In the genomic region with DNA sequence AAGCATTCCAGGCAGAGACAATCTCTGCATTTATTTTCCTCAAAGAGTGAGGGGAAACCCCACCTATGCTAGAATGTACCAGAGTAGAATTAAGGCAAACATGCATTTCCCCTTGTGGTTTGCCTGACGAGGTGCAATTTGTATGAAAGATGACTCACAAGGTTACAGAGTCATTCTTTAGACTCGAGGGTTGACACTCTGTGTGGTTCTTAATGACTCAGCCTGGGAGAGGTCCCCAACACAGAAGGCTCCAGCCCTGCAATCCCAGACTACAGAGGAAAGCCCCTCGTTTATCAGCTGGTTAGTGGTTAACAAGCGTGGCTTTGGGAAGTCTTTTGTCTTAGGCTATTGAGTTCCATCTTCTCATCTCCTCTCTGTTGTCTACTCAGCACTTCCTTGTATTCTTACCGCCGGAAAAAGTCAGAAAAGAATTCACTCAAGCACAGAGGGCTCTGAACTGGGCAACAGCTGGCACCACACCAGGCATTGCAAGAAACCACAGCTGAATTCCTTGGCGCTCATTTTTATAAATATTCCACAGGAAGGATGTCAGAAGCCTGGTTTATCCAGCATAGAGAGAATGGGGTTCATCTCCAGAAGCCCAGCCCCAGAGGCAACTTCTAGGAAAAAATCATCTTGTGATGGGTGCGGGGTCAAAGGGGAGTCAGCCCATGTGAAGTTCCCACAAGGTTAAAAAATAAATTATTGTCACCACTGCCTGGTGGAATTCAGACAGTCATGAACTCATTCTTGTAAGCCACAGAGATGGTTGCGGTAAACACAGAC, we compare ENCODE assay signal across 7 cellular contexts. TPM values are rescaled to one million over a fixed set of nuclear protein-coding genes. Genes with fewer than 3 reads are reported as not detected.
DNase-seq lines count a peak whose midpoint lies in the region; ATAC-seq lines count a peak whose summit lies in the region.

No MANE protein-coding gene starts in this region.

- H3K4me3 Mint-ChIP-seq in activated T-helper 2 cell treated with anti-CD3 and anti-CD28 coated beads, Interferon-gamma antibody, Interleukin-2, Interleukin-4, amounts not matched to agents 10 μg/mL and 5 μg/mL and 100 μg/mL, durations not matched to agents 14 hours and 24 hours and 36 hours (ENCODE audit: low read depth): no peak overlapping the region

- H3K9ac ChIP-seq in NT2/D1 (ENCODE audit: insufficient read length, low read depth) (no peak overlapping the region), skeletal muscle satellite cell (ENCODE audit: low read depth, low read length) (peak overlapping the region; percentile 69)

- H3K4me2 ChIP-seq in skeletal muscle satellite cell (ENCODE audit: low read length): peak overlapping the region; percentile 73

- H3K4me1 ChIP-seq in NT2/D1 (ENCODE audit: insufficient read depth, insufficient read length) (no peaks in the 10 kb centered on the region), skeletal muscle satellite cell (ENCODE audit: control insufficient read depth, insufficient read depth, low read length) (peaks cover 32% of the 10 kb centered on the region)

- H3K9me3 ChIP-seq in NT2/D1 (ENCODE audit: insufficient read depth, low read length): peaks cover 33% of the 10 kb centered on the region
- no peaks in the 10 kb centered on the region for H3K9me3 ChIP-seq in skeletal muscle satellite cell (replicated peaks; ENCODE audit: low read length)

- H3K36me3 Mint-ChIP-seq in activated T-helper 2 cell treated with anti-CD3 and anti-CD28 coated beads, Interferon-gamma antibody, Interleukin-2, Interleukin-4, amounts not matched to agents 10 μg/mL and 5 μg/mL and 100 μg/mL, durations not matched to agents 14 hours and 24 hours and 36 hours (ENCODE audit: low read depth): peaks cover 30% of the 10 kb centered on the region

- H3K27me3 ChIP-seq in NT2/D1 (ENCODE audit: insufficient read depth, insufficient read length) (no peaks in the 10 kb centered on the region), skeletal muscle satellite cell (ENCODE audit: control insufficient read depth, insufficient read depth, low read length) (peaks cover 5% of the 10 kb centered on the region)

- H3K36me3 ChIP-seq in NT2/D1 (ENCODE audit: insufficient read depth, insufficient read length, low read length) (peaks cover 35% of the 10 kb centered on the region), skeletal muscle satellite cell (ENCODE audit: insufficient read depth, low read length) (peaks cover 14% of the 10 kb centered on the region)

- H3K4me1 Mint-ChIP-seq in activated T-helper 2 cell treated with anti-CD3 and anti-CD28 coated beads, Interferon-gamma antibody, Interleukin-2, Interleukin-4, amounts not matched to agents 10 μg/mL and 5 μg/mL and 100 μg/mL, durations not matched to agents 14 hours and 24 hours and 36 hours (ENCODE audit: low read depth): peaks cover 19% of the 10 kb centered on the region

- peaks cover 37% of the 10 kb centered on the region for H3K9me3 Mint-ChIP-seq in activated T-helper 2 cell treated with anti-CD3 and anti-CD28 coated beads, Interferon-gamma antibody, Interleukin-2, Interleukin-4, amounts not matched to agents 10 μg/mL and 5 μg/mL and 100 μg/mL, durations not matched to agents 14 hours and 24 hours and 36 hours

- DNase-seq in NT2/D1 (ENCODE audit: low read depth, low spot score) (peak; percentile 38), Right ventricle myocardium superior (no peak), posterior vena cava (ENCODE audit: low spot score) (no peak)
- DNase-seq in activated T-helper 2 cell treated with anti-CD3 and anti-CD28 coated beads, Interferon-gamma antibody, Interleukin-2, Interleukin-4, amounts not matched to agents 10 μg/mL and 5 μg/mL and 100 μg/mL, durations not matched to agents 14 hours and 24 hours and 36 hours (ENCODE audit: low spot score): peak; percentile 64

- H3K27me3 Mint-ChIP-seq in activated T-helper 2 cell treated with anti-CD3 and anti-CD28 coated beads, Interferon-gamma antibody, Interleukin-2, Interleukin-4, amounts not matched to agents 10 μg/mL and 5 μg/mL and 100 μg/mL, durations not matched to agents 14 hours and 24 hours and 36 hours (ENCODE audit: low read depth): peaks cover 14% of the 10 kb centered on the region

- ATAC-seq in GM18858 (IDR thresholded peaks at IDR 0.05; ENCODE audit: unreplicated experiment): peak; percentile 99
- ATAC-seq in HG02885 (IDR thresholded peaks at IDR 0.05; ENCODE audit: poor library complexity, unreplicated experiment): peak; percentile 99
- peak; percentile 66 for ATAC-seq in Right ventricle myocardium superior (ENCODE audit: poor library complexity)

- intact Hi-C loops in activated T-helper 2 cell treated with anti-CD3 and anti-CD28 coated beads, Interferon-gamma antibody, Interleukin-2, Interleukin-4, amounts not matched to agents 10 μg/mL and 5 μg/mL and 100 μg/mL, durations not matched to agents 14 hours and 24 hours and 36 hours (cut with micrococcal nuclease): loop anchor here (1.0 to 2.0 kb wide), 7 partner anchors 26 to 247 kb away; no protein-coding TSS in a partner anchor
- intact Hi-C loops in Right ventricle myocardium superior (cut with DNase I) (no loop called here), posterior vena cava (cut with DNase I) (no loop called here)

- peak overlapping the region; percentile 27 for H3K27ac Mint-ChIP-seq in activated T-helper 2 cell treated with anti-CD3 and anti-CD28 coated beads, Interferon-gamma antibody, Interleukin-2, Interleukin-4, amounts not matched to agents 10 μg/mL and 5 μg/mL and 100 μg/mL, durations not matched to agents 14 hours and 24 hours and 36 hours

- H3K4me3 ChIP-seq in NT2/D1 (ENCODE audit: insufficient read length, low read depth): no peak overlapping the region
- peak overlapping the region; percentile 31 for H3K4me3 ChIP-seq in skeletal muscle satellite cell (ENCODE audit: low read length)

RNA-seq across cellular contexts. Expression of gene SVIL, which starts 24.4 kb away (rescaled TPM):
- total RNA-seq in activated T-helper 2 cell treated with anti-CD3 and anti-CD28 coated beads, Interferon-gamma antibody, Interleukin-2, Interleukin-4, amounts not matched to agents 10 μg/mL and 5 μg/mL and 100 μg/mL, durations not matched to agents 14 hours and 24 hours and 36 hours: 9.8 and 16.5 TPM in 2 replicates
- 298 TPM for total RNA-seq in Right ventricle myocardium superior
- total RNA-seq in skeletal muscle satellite cell (2012; rRNA removed): 50.7 and 58.3 TPM in 2 replicates
- 100 to 1,000 TPM; 300 to 417 TPM for total RNA-seq in posterior vena cava

Comparison
In these comparisons a context has a peak if more than half of its experiments do, and no peak if none do; other contexts are left out.
1. DNase-seq: peak in NT2/D1 (single experiment) and activated T-helper 2 cell treated with anti-CD3 and anti-CD28 coated beads, Interferon-gamma antibody, Interleukin-2, Interleukin-4, amounts not matched to agents 10 μg/mL and 5 μg/mL and 100 μg/mL, durations not matched to agents 14 hours and 24 hours and 36 hours (single experiment); none in Right ventricle myocardium superior (single experiment) and posterior vena cava (single experiment).
2. RNA of gene SVIL, which starts 24.4 kb away (total RNA-seq): 300 to 417 TPM in posterior vena cava and 298 TPM in Right ventricle myocardium superior (single experiment); 9.8 to 16.5 TPM in activated T-helper 2 cell treated with anti-CD3 and anti-CD28 coated beads, Interferon-gamma antibody, Interleukin-2, Interleukin-4, amounts not matched to agents 10 μg/mL and 5 μg/mL and 100 μg/mL, durations not matched to agents 14 hours and 24 hours and 36 hours; every median in the first group is over 10 times any median in the second.
3. Peak in every context shown above with its lines, with median percentiles within 50 percentile points of each other: ATAC-seq.